ENCODE assay signal across 6 cellular contexts in genomic region chr4:5574386-5574785, GRCh38.
"Had no signal": no experiment of that assay in that cellular context is flagged by ENCODE, and none has a peak within 500 bp of the region (broad histone marks: within the 10 kb centered on the region; RNA-seq: fewer than 3 reads in every experiment).

No MANE protein-coding gene starts in this region.

- DNase-seq: KBM-7, KG1 had no signal

- H3K9ac ChIP-seq: KMS-11 had no signal

- ATAC-seq: HepG2, K562 had no signal

- H3K27ac ChIP-seq: HL-60, KMS-11 had no signal

- H3K4me3 ChIP-seq: K562 had no signal

- H3K4me2 ChIP-seq: KMS-11 had no signal
